ENCODE assay signal across 20 cellular contexts in genomic region chr11:76663461-76663760, GRCh38. TPM values are rescaled to one million over a fixed set of nuclear protein-coding genes. Genes with fewer than 3 reads are reported as not detected.
"Had no signal": no experiment of that assay in that cellular context is flagged by ENCODE, and none has a peak within 500 bp of the region (broad histone marks: within the 10 kb centered on the region; RNA-seq: fewer than 3 reads in every experiment).

No MANE protein-coding gene starts in this region.

- H3K4me1 ChIP-seq: body of pancreas had no signal

- H3K27ac Mint-ChIP-seq: activated naive CD4-positive, alpha-beta T cell treated with anti-CD3 and anti-CD28 coated beads, Interleukin-2, amount 50 U/mL, for 24 hours; endodermal cell; progenitor cell of endocrine pancreas; stimulated activated memory B cell treated with anti-CD40 and anti-IgM and Interleukin-4, amounts not matched to agents 10 μg/mL and 1 μg/mL and 100 μg/mL, for 72 hours had no signal

- H3K4me3 ChIP-seq: body of pancreas, testis had no signal

- FAIRE-seq: colon, islet of Langerhans, small intestine had no signal

- H3K27ac ChIP-seq: body of pancreas, testis had no signal

- H3K36me3 Mint-ChIP-seq: activated naive CD4-positive, alpha-beta T cell treated with anti-CD3 and anti-CD28 coated beads, Interleukin-2, amount 50 U/mL, for 24 hours had no signal

- H3K9me3 ChIP-seq: body of pancreas, testis had no signal

- H3K27me3 ChIP-seq: body of pancreas, testis had no signal

- H3K9me3 Mint-ChIP-seq: activated naive CD4-positive, alpha-beta T cell treated with anti-CD3 and anti-CD28 coated beads, Interleukin-2, amount 50 U/mL, for 24 hours; endodermal cell; stimulated activated memory B cell treated with anti-CD40 and anti-IgM and Interleukin-4, amounts not matched to agents 10 μg/mL and 1 μg/mL and 100 μg/mL, for 72 hours had no signal

- H3K4me3 Mint-ChIP-seq: activated naive CD4-positive, alpha-beta T cell treated with anti-CD3 and anti-CD28 coated beads, Interleukin-2, amount 50 U/mL, for 24 hours; endodermal cell; stimulated activated memory B cell treated with anti-CD40 and anti-IgM and Interleukin-4, amounts not matched to agents 10 μg/mL and 1 μg/mL and 100 μg/mL, for 72 hours had no signal

- DNase-seq: activated CD4-positive, alpha-beta T cell treated with anti-CD3 and anti-CD28 coated beads, Interleukin-2, amount 50 U/mL, for 1 hour; activated gamma-delta T cell; amniotic stem cell; foreskin melanocyte; hippocampal formation; small intestine; stimulated activated CD4-positive, alpha-beta T cell treated with anti-CD3 and anti-CD28 coated beads, Interleukin-4, amount 100 ng/mL, for 24 hours; T-helper 1 cell; T-helper 9 cell; testis had no signal

- ATAC-seq: body of pancreas; left lobe of liver; right cardiac atrium; stimulated activated memory B cell treated with anti-CD40 and anti-IgM and Interleukin-4, amounts not matched to agents 10 μg/mL and 1 μg/mL and 100 μg/mL, for 72 hours had no signal

RNA-seq across cellular contexts. Expression of gene LRRC32, which starts 7.1 kb away (rescaled TPM):
- polyA plus RNA-seq: neural cell had no signal
